ENCODE assay signal across 5 cellular contexts in the genomic region with DNA sequence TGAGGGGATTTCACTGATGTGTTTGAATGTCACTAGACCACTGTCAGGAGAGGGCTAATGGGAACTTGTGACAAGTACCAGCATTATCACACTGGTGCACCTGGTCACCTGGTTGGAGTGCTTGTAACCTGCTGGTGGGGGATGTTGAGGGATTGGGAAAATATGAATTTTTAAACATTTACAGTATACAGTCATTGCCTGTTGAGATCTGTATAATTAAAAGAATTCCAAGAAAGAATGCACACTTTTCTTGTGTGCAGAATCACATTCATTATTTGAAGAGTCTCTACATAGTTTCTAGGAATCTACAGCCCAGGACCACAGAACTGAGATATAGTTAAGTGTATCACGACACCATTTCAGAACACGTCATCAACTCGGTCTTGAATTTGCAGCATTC.
"Had no signal": no experiment of that assay in that cellular context is flagged by ENCODE, and none has a peak within 500 bp of the region (broad histone marks: within the 10 kb centered on the region; RNA-seq: fewer than 3 reads in every experiment).

No MANE protein-coding gene starts in this region.

- ATAC-seq: HepG2, K562 had no signal

- H3K4me3 ChIP-seq: K562 had no signal

- H3K27ac ChIP-seq: HL-60 had no signal

- DNase-seq: IMR-90, KBM-7 had no signal
